In genomic region chr22:50177537-50178470, GRCh38 we compare ENCODE assay signal across 17 cellular contexts. TPM values are rescaled to one million over a fixed set of nuclear protein-coding genes. Genes with fewer than 3 reads are reported as not detected.
A peak's percentile ranks its signal among the peaks of the same experiment; 100 is the strongest.
DNase-seq lines count a peak whose midpoint lies in the region; ATAC-seq, FAIRE-seq and TF ChIP-seq lines count a peak whose summit lies in the region.
"Had no signal": no experiment of that assay in that cellular context is flagged by ENCODE, and none has a peak within 500 bp of the region (broad histone marks: within the 10 kb centered on the region; RNA-seq: fewer than 3 reads in every experiment).

No MANE protein-coding gene starts in this region.

- no peak overlapping the region for H3K56ac ChIP-seq in H9 (ENCODE audit: insufficient read length, low read depth, low read length)

- H2BK15ac ChIP-seq in H9 (ENCODE audit: low read depth, low read length), result no peak overlapping the region

- no peak overlapping the region for H4K91ac ChIP-seq in H9 (ENCODE audit: insufficient read length, low read depth, low read length)

- H3K14ac ChIP-seq in H9 (ENCODE audit: insufficient read depth, low read length), result no peak overlapping the region

- no peak overlapping the region for H3K4me3 Mint-ChIP-seq in H9
- no peak overlapping the region for H3K4me3 Mint-ChIP-seq in naive thymus-derived CD4-positive, alpha-beta T cell

- FAIRE-seq in kidney (lab: Jason Lieb, UNC), result no peak

- no peaks in the 10 kb centered on the region; a peak in 2 of 5 replicates for H3K9me3 Mint-ChIP-seq in H9
- H3K9me3 Mint-ChIP-seq in naive thymus-derived CD4-positive, alpha-beta T cell, result peaks cover 0 to 3% (median 0%) of the 10 kb centered on the region in 11 donors

- no peak overlapping the region for H3K23ac ChIP-seq in H9 (ENCODE audit: insufficient read length, low read depth, low read length)

- no peak overlapping the region for H2AK5ac ChIP-seq in H9 (ENCODE audit: insufficient read length, low read length)

- H3K23me2 ChIP-seq in H9 (ENCODE audit: insufficient read length, low read depth, low read length, poor library complexity, severe bottlenecking), result no peaks in the 10 kb centered on the region

- POLR2A ChIA-PET in naive thymus-derived CD4-positive, alpha-beta T cell (lab: Charles Lee), result no interaction called here

- no peak for ATAC-seq in HG03342 (IDR thresholded peaks at IDR 0.05; ENCODE audit: unreplicated experiment)
- ATAC-seq in naive thymus-derived CD4-positive, alpha-beta T cell, result no peak

- no peak overlapping the region for H2BK12ac ChIP-seq in H9 (ENCODE audit: insufficient read length, low read depth, low read length)

- H3K4me2 ChIP-seq in BLaER1, result peak overlapping the region; percentile 88
- H3K4me2 ChIP-seq in H9 (ENCODE audit: insufficient read depth, insufficient read length, low read length), result no peak overlapping the region

- H4K5ac ChIP-seq in H9 (ENCODE audit: insufficient read length, low read depth, low read length), result no peak overlapping the region

- H4K20me1 ChIP-seq in BLaER1, result peaks cover 7% of the 10 kb centered on the region
- no peaks in the 10 kb centered on the region for H4K20me1 ChIP-seq in H9 (ENCODE audit: control insufficient read depth, insufficient read depth, insufficient read length)

- DNase-seq in H9 (peak; percentile 56), kidney (peak; percentile 78), posterior vena cava (ENCODE audit: low spot score) (peak; percentile 79), MG63 (no peak)
- DNase-seq in naive thymus-derived CD4-positive, alpha-beta T cell, result no peak
- DNase-seq in activated CD8-positive, alpha-beta memory T cell treated with anti-CD3 and anti-CD28 coated beads for 24 hours, result no peak
- DNase-seq: DMS79 treated with DMSO at 0.1 percent for 48 hours, Karpas-422, NCI-H1048, NCI-H1436, NCI-H1930, NCI-H226, NCI-H524 treated with DMSO at 0.1 percent for 48 hours, RPMI8226 had no signal

- no peak overlapping the region for H3K4ac ChIP-seq in H9 (ENCODE audit: low read depth, low read length)

- no peak overlapping the region for H3K4me3 ChIP-seq in BLaER1
- H3K4me3 ChIP-seq in kidney (ENCODE audit: low read length in 2 of 2), result no peak overlapping the region
- no peak overlapping the region for H3K4me3 ChIP-seq in MG63
- H3K4me3 ChIP-seq in naive thymus-derived CD4-positive, alpha-beta T cell (ENCODE audit: low read length), result no peak overlapping the region

- H3K9me3 ChIP-seq in BLaER1, result no peaks in the 10 kb centered on the region
- no peaks in the 10 kb centered on the region for H3K9me3 ChIP-seq in H9 (ENCODE audit: control insufficient read depth, low read depth, low read length)
- H3K9me3 ChIP-seq in kidney (ENCODE audit: control insufficient read depth in 1 of 2, low read length in 2 of 2), result no peaks in the 10 kb centered on the region
- no peaks in the 10 kb centered on the region for H3K9me3 ChIP-seq in MG63
- no peaks in the 10 kb centered on the region for H3K9me3 ChIP-seq in naive thymus-derived CD4-positive, alpha-beta T cell (ENCODE audit: control insufficient read depth in 2 of 3, low read length in 3 of 3)

- H3K27ac ChIP-seq in BLaER1 (no peak overlapping the region), H9 (ENCODE audit: insufficient read length, low read depth, low read length) (no peak overlapping the region), kidney (ENCODE audit: low read depth in 2 of 2, low read length in 2 of 2) (no peak overlapping the region)
- no peak overlapping the region for H3K27ac ChIP-seq in naive thymus-derived CD4-positive, alpha-beta T cell (ENCODE audit: low read depth, low read length)

- H3T11ph ChIP-seq in H9 (ENCODE audit: low read length), result no peak overlapping the region

- no peaks in the 10 kb centered on the region for H3K4me1 Mint-ChIP-seq in H9
- peaks cover 0 to 6% (median 4%) of the 10 kb centered on the region in 7 donors for H3K4me1 Mint-ChIP-seq in naive thymus-derived CD4-positive, alpha-beta T cell

- H3K79me1 ChIP-seq in H9 (ENCODE audit: insufficient read depth, low read depth, low read length, poor library complexity, severe bottlenecking), result no peaks in the 10 kb centered on the region

- 0 out of 2 replicates have a peak, but pooled peaks cover 4% of the 10 kb centered on the region for H3K27me3 ChIP-seq in BLaER1
- no peaks in the 10 kb centered on the region; the same call in 1 of the 2 replicates for H3K27me3 ChIP-seq in H9 (ENCODE audit: insufficient read depth, low read length)
- no peaks in the 10 kb centered on the region for H3K27me3 ChIP-seq in MG63
- no peaks in the 10 kb centered on the region for H3K27me3 ChIP-seq in naive thymus-derived CD4-positive, alpha-beta T cell (ENCODE audit: control insufficient read depth in 2 of 2, insufficient read depth in 2 of 2, low read length in 2 of 2)

- H3K27me3 Mint-ChIP-seq in H9 (ENCODE audit: low read depth), result no peaks in the 10 kb centered on the region
- peaks cover 0 to 25% (median 6%) of the 10 kb centered on the region in 5 donors for H3K27me3 Mint-ChIP-seq in naive thymus-derived CD4-positive, alpha-beta T cell

- no peak overlapping the region for H2BK5ac ChIP-seq in H9 (ENCODE audit: insufficient read length, low read length)

- H2BK120ac ChIP-seq in H9 (ENCODE audit: low read depth, low read length, poor library complexity, severe bottlenecking), result no peak overlapping the region

- no peak overlapping the region for H3K18ac ChIP-seq in H9 (ENCODE audit: insufficient read length, low read depth, low read length)

- peaks cover 0 to 14% (median 4%) of the 10 kb centered on the region in 3 experiments; a peak in 5 of 7 replicates for H3K36me3 Mint-ChIP-seq in H9 (ENCODE audit: insufficient read depth in 1 of 3, low read depth in 3 of 3)
- no peaks in the 10 kb centered on the region for H3K36me3 Mint-ChIP-seq in naive thymus-derived CD4-positive, alpha-beta T cell

- CTCF ChIA-PET in naive thymus-derived CD4-positive, alpha-beta T cell (lab: Charles Lee), result no interaction called here

- no peaks in the 10 kb centered on the region for H3K79me2 ChIP-seq in H9 (ENCODE audit: insufficient read depth, low read length)

- H2AFZ ChIP-seq in H9 (ENCODE audit: low read length), result no peak overlapping the region

- no peak overlapping the region for H3K27ac Mint-ChIP-seq in H9
- H3K27ac Mint-ChIP-seq in naive thymus-derived CD4-positive, alpha-beta T cell, result no peak overlapping the region
- H3K27ac Mint-ChIP-seq: CD14-positive monocyte had no signal

- peaks cover 85% of the 10 kb centered on the region for H3K4me1 ChIP-seq in BLaER1
- H3K4me1 ChIP-seq in H9 (ENCODE audit: insufficient read depth, low read length), result no peaks in the 10 kb centered on the region
- H3K4me1 ChIP-seq in kidney (ENCODE audit: control insufficient read depth in 1 of 2, insufficient read depth in 1 of 2, low read depth in 1 of 2, low read length in 2 of 2), result peaks cover 3 to 9% of the 10 kb centered on the region in 2 donors
- H3K4me1 ChIP-seq in naive thymus-derived CD4-positive, alpha-beta T cell (ENCODE audit: control insufficient read depth in 2 of 2, insufficient read depth in 2 of 2, low read length in 2 of 2), result no peaks in the 10 kb centered on the region

- TF ChIP-seq CTCF in H9 (conservative IDR thresholded peaks at IDR 0.05), result no peak
- TF ChIP-seq CTCF in kidney (IDR thresholded peaks at IDR 0.05; ENCODE audit: borderline replicate concordance, extremely low read depth, insufficient read depth), result no peak

- WGBS in H9 (ENCODE audit: extremely low coverage, insufficient read length, low lambda C conversion rate), result no CpG with 5 or more reads among the region's 98 CpGs

- H3K36me3 ChIP-seq in BLaER1, result no peaks in the 10 kb centered on the region
- no peaks in the 10 kb centered on the region for H3K36me3 ChIP-seq in kidney (ENCODE audit: control insufficient read depth in 1 of 2, insufficient read depth in 2 of 2, low read length in 2 of 2)
- H3K36me3 ChIP-seq in MG63, result no peaks in the 10 kb centered on the region
- H3K36me3 ChIP-seq in naive thymus-derived CD4-positive, alpha-beta T cell (ENCODE audit: control insufficient read depth in 2 of 3, insufficient read depth in 3 of 3, low read length in 3 of 3), result no peaks in the 10 kb centered on the region

- no peak overlapping the region for H3K9ac ChIP-seq in BLaER1
- H3K9ac ChIP-seq in H9 (ENCODE audit: extremely low read depth, insufficient read length, low read length), result no peak overlapping the region
- H3K9ac ChIP-seq in kidney (ENCODE audit: low read length in 2 of 2), result no peak overlapping the region

- no peak overlapping the region for H4K8ac ChIP-seq in H9 (replicated peaks; ENCODE audit: insufficient read length, low read depth, low read length)

- intact Hi-C loops in kidney (cut with DNase I), result no loop called here
- intact Hi-C loops in posterior vena cava (cut with DNase I), result no loop called here
- intact Hi-C loops in naive thymus-derived CD4-positive, alpha-beta T cell (cut with micrococcal nuclease), result loop anchor here in 1 of 2 donors (10.0 kb wide), 1 partner anchor 183 kb away; no protein-coding TSS in a partner anchor

- H2BK20ac ChIP-seq in H9 (ENCODE audit: low read depth, low read length, poor library complexity, severe bottlenecking), result no peak overlapping the region

RNA-seq across cellular contexts. Expression of gene PANX2, which starts 7.3 kb away (rescaled TPM):
- total RNA-seq in H9 (2021) (6.7 and 8.0 TPM in 2 replicates), kidney (1.0 TPM), posterior vena cava (under 1 TPM; 0.19 to 0.23 TPM)
- 4.3 TPM for polyA plus RNA-seq in kidney (ENCODE audit: insufficient read depth, low read depth, low replicate concordance)
- total RNA-seq in MG63 (2014; rRNA removed; shearing (Covaris generic); ENCODE audit: low replicate concordance), result 0.12 and 0.79 TPM in 2 replicates
- 1 to 10 TPM in 1 of 5 experiments, under 1 TPM in 2, not detected in 2; 0.27 to 2.0 (median 0.66) TPM for total RNA-seq in naive thymus-derived CD4-positive, alpha-beta T cell
- not detected for polyA plus RNA-seq in naive thymus-derived CD4-positive, alpha-beta T cell

RNA-seq across cellular contexts. Expression of gene TRABD, which starts 7.9 kb away (rescaled TPM):
- total RNA-seq in H9 (2021) (46.3 and 47.8 TPM in 2 replicates), kidney (56.3 TPM), posterior vena cava (10 to 100 TPM; 18.3 to 20.5 TPM)
- 34.2 TPM for polyA plus RNA-seq in kidney (ENCODE audit: insufficient read depth, low read depth, low replicate concordance)
- 38.8 and 49.9 TPM in 2 replicates for total RNA-seq in MG63 (2014; rRNA removed; shearing (Covaris generic); ENCODE audit: low replicate concordance)
- total RNA-seq in naive thymus-derived CD4-positive, alpha-beta T cell, result 100 to 1,000 TPM; 106 to 157 (median 124) TPM
- polyA plus RNA-seq in naive thymus-derived CD4-positive, alpha-beta T cell, result 10 to 100 TPM; 29.4 to 50.0 TPM

RNA-seq across cellular contexts. Expression of gene SELENOO, which starts 23.0 kb away (rescaled TPM):
- total RNA-seq in H9 (2021) (19.0 and 20.4 TPM in 2 replicates), kidney (19.7 TPM), posterior vena cava (10 to 100 TPM; 10.8 to 11.9 TPM)
- polyA plus RNA-seq in kidney (ENCODE audit: insufficient read depth, low read depth, low replicate concordance), result 42.8 TPM
- total RNA-seq in MG63 (2014; rRNA removed; shearing (Covaris generic); ENCODE audit: low replicate concordance), result 6.5 and 13.8 TPM in 2 replicates
- 10 to 100 TPM; 26.7 to 36.6 (median 32.4) TPM for total RNA-seq in naive thymus-derived CD4-positive, alpha-beta T cell
- 1 to 10 TPM; 3.4 to 5.9 TPM for polyA plus RNA-seq in naive thymus-derived CD4-positive, alpha-beta T cell

Comparison
In these comparisons a context has a peak if more than half of its experiments do, and no peak if none do; other contexts are left out.
1. DNase-seq: peak in H9 (single experiment), kidney (single experiment) and posterior vena cava (single experiment); none in MG63 (single experiment), naive thymus-derived CD4-positive, alpha-beta T cell (0 of 9) and activated CD8-positive, alpha-beta memory T cell treated with anti-CD3 and anti-CD28 coated beads for 24 hours (single experiment).